8 cellular contexts compared by ENCODE assay signal in the genomic region with DNA sequence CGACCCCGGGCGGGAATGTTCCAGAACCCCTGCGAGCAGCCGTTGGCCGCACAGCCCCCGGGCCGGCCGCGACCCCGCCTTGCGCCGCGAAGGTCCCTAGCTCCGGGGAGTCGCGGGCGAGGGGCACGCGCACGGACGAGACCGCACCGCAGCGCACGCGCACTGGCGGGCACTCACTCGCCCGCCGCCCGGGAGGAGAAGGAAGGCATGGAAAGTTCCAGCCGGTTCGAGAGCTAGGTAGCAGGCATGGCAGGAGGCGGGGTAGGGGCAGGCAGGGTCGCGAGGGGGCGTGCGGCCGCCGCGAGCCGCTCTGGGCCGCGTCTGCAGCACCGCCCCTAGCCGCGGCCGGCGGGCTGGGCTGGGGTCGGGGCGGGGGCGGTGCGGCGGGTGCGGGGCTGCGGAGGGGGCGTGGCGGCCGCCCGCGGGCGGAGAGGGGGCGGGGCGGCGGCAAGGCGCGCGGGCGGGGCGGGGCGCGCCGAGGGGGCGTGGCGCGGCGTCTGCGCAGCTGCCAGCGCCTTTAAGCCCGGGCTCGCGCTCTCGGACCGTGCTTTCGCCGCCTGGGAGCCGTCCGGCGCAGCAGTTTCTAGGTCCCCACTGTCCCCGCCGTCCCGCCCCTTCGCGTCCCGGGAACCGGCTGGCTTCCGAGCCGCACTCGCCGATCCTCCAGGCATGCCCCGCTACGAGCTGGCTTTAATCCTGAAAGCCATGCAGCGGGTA.
A peak's percentile ranks its signal among the peaks of the same experiment; 100 is the strongest.
DNase-seq lines count a peak whose midpoint lies in the region; ATAC-seq and TF ChIP-seq lines count a peak whose summit lies in the region.

A gene (plus strand): TSS at position 547 of the 717 bp plus-strand sequence. CDS start 123 bp downstream, at position 670.
A gene (plus strand): TSS at position 547 of the 717 bp plus-strand sequence. CDS start 21,621 bp downstream, outside the sequence.

- TF ChIP-seq CTCF in AG04449 (IDR thresholded peaks at IDR 0.05; ENCODE audit: insufficient read depth, low read length, missing control alignments), result no peak

- peak within 1 kb of the TSS; percentile 92 for H3K4me3 Mint-ChIP-seq in central memory CD8-positive, alpha-beta T cell

- POLR2A ChIA-PET in AG04449 (lab: Yijun Ruan, JAX), result interaction anchor here (0.8 to 1.5 kb wide), 3 partner anchors 96 to 149 kb away, joined by 3 to 8 read pairs (median 6); no protein-coding TSS in a partner anchor

- peak within 1 kb of the TSS; percentile 92 for H3K27ac Mint-ChIP-seq in central memory CD8-positive, alpha-beta T cell (ENCODE audit: low read depth)

- ATAC-seq in GM18868 (IDR thresholded peaks at IDR 0.05; ENCODE audit: unreplicated experiment) (peak; percentile 83), HG03103 (IDR thresholded peaks at IDR 0.05; ENCODE audit: low read depth, unreplicated experiment) (peak; percentile 55)
- peak; percentile 70 for ATAC-seq in central memory CD8-positive, alpha-beta T cell (replicated peaks; ENCODE audit: extremely low read depth, poor library complexity, severe bottlenecking)

- peak within 1 kb of the TSS; percentile 85 for H3K4me3 ChIP-seq in AG04449 (ENCODE audit: low read depth, low read length)

- H3K36me3 Mint-ChIP-seq in central memory CD8-positive, alpha-beta T cell (ENCODE audit: insufficient read depth), result peaks cover 18% of the 10 kb centered on the region

- H3K9me3 Mint-ChIP-seq in central memory CD8-positive, alpha-beta T cell, result no peaks in the 10 kb centered on the region

- H3K27me3 Mint-ChIP-seq in central memory CD8-positive, alpha-beta T cell, result no peaks in the 10 kb centered on the region

- peaks cover 46% of the 10 kb centered on the region for H3K4me1 Mint-ChIP-seq in central memory CD8-positive, alpha-beta T cell

- CTCF ChIA-PET in AG04449 (lab: Yijun Ruan, JAX), result interaction anchor here (1.3 to 5.1 kb wide), 6 partner anchors 10 to 277 kb away, joined by 3 to 37 read pairs (median 11); no protein-coding TSS in a partner anchor

- no peak for DNase-seq in AG04449 (ENCODE audit: low read depth, low spot score)
- peak; percentile 78 for DNase-seq in NCI-H2196 treated with DMSO at 0.1 percent for 48 hours (lab: John Stamatoyannopoulos, UW; ENCODE audit: unreplicated experiment)
- peak; percentile 47 for DNase-seq in activated CD4-positive, CD25-positive, alpha-beta regulatory T cell treated with anti-CD3 and anti-CD28 coated beads, Interleukin-2, amount 50 U/mL, for 16 hours (ENCODE audit: low read depth, low spot score)
- peak; percentile 47 to 57 for DNase-seq in central memory CD8-positive, alpha-beta T cell (ENCODE audit: low spot score in 2 of 2)
- DNase-seq in islet precursor cell, result peak; percentile 95
- DNase-seq in stimulated activated CD4-positive, alpha-beta T cell treated with anti-CD3 and anti-CD28 coated beads, Interleukin-12 subunit alpha, Interleukin-12 subunit beta, amount 100 ng/mL, for 4 hours, result peak; percentile 74
